ENCODE assay signal across 9 cellular contexts in the genomic region with DNA sequence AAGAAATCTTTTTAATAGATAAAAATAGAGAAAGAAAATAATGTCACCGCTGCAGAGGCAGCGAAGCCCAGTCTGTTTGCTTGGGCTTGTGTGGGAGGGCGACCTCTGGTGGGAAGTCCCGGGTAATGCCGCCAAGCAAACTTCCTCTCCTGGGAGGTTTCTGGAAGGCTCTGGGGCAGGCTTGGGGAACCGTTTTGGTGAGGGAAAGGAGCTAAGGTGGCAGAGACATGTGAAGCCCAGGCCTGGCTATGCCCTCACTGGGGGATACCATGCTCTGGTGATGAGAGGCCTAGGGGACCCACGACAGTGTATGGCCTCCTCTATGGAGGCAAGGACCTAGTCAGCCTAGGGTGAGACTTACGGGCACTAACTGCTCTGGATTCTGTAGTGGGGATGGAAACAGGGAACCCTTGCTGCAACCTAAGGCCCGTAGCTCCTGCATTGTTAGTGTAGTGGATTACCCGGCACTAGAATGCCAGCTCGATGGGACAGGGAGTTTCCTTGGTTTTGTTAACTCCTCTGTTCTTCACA.
DNase-seq lines count a peak whose midpoint lies in the region; ATAC-seq, FAIRE-seq and TF ChIP-seq lines count a peak whose summit lies in the region.
"Had no signal": no experiment of that assay in that cellular context is flagged by ENCODE, and none has a peak within 500 bp of the region (broad histone marks: within the 10 kb centered on the region; RNA-seq: fewer than 3 reads in every experiment).

No MANE protein-coding gene starts in this region.

- H4K20me1 ChIP-seq in endothelial cell of umbilical vein (replicated peaks; ENCODE audit: control insufficient read depth, extremely low read depth, insufficient read depth, low read length), result no peaks in the 10 kb centered on the region

- H3K4me1 Mint-ChIP-seq in mesothelial cell of epicardium, result peaks cover 34% of the 10 kb centered on the region

- peaks cover 19% of the 10 kb centered on the region for H3K9me3 Mint-ChIP-seq in mesothelial cell of epicardium

- dilution Hi-C loops in endothelial cell of umbilical vein (cut with MboI; ENCODE audit: extremely low pct_ligation_motif_present, low sequenced_read_pairs), result no loop called here

- peak; percentile 24 to 39 for DNase-seq in NCI-H2081 (lab: John Stamatoyannopoulos, UW)
- DNase-seq in NCI-H2081 treated with DMSO at 0.1 percent for 48 hours (lab: John Stamatoyannopoulos, UW), result no peak
- DNase-seq in HCEC 1CT, result peak; percentile 39
- peak; percentile 17 for DNase-seq in NCI-H1105 treated with DMSO at 0.1 percent for 48 hours (lab: John Stamatoyannopoulos, UW)
- DNase-seq in activated CD4-positive, alpha-beta T cell treated with anti-CD3 and anti-CD28 coated beads, Interleukin-2, amount 50 U/mL, for 4 hours, result peak; percentile 6 to 7
- DNase-seq in endothelial cell of umbilical vein (ENCODE audit: low read depth, low spot score), result peak; percentile 57
- peak; percentile 61 to 88 for DNase-seq in mesothelial cell of epicardium (ENCODE audit: low spot score in 2 of 2, unreplicated experiment in 2 of 2)
- DNase-seq in stimulated activated naive CD8-positive, alpha-beta T cell treated with anti-CD3 and anti-CD28 coated beads, Interleukin-15, Interleukin-2, amounts not matched to agents 100 U/mL and 50 U/mL, for 24 hours, result peak; percentile 53

- no peaks in the 10 kb centered on the region for H3K36me3 ChIP-seq in endothelial cell of umbilical vein (ENCODE audit: control insufficient read depth in 2 of 2, extremely low read depth in 1 of 2, insufficient read depth in 2 of 2, low read length in 2 of 2)

- POLR2A ChIA-PET in endothelial cell of umbilical vein (lab: Charles Lee), result no interaction called here

- peak; percentile 87 for FAIRE-seq in endothelial cell of umbilical vein (lab: Jason Lieb, UNC)
- FAIRE-seq: G401.6 had no signal

- no TSS peak for BruUV-seq in endothelial cell of umbilical vein (replicated peaks; lab: Mats Ljungman, UMichigan)

- CTCF ChIA-PET in endothelial cell of umbilical vein (lab: Charles Lee), result interaction anchor here (0.6 to 4.0 kb wide), 14 partner anchors 8 to 969 kb away, joined by 3 to 70 read pairs (median 6); partner anchors contain the start of gene ZNF503

- no peak overlapping the region for H3K4me3 ChIP-seq in endothelial cell of umbilical vein (replicated peaks in 1 of 3; ENCODE audit: insufficient read depth in 1 of 3, low read depth in 1 of 3, low read length in 3 of 3)

- H3K4me1 ChIP-seq in endothelial cell of umbilical vein (ENCODE audit: control insufficient read depth, extremely low read depth, insufficient read depth, low read length), result peaks cover 12% of the 10 kb centered on the region

- H3K9me1 ChIP-seq in endothelial cell of umbilical vein (replicated peaks; ENCODE audit: control insufficient read depth, extremely low read depth, insufficient read depth, low read length), result no peaks in the 10 kb centered on the region

- no peaks in the 10 kb centered on the region for H3K9me3 ChIP-seq in endothelial cell of umbilical vein (replicated peaks; ENCODE audit: control insufficient read depth, insufficient read depth, low read length)

- no peak overlapping the region for H2AFZ ChIP-seq in endothelial cell of umbilical vein (ENCODE audit: low read depth, low read length)

- peak; percentile 87 to 90 for TF ChIP-seq CTCF in endothelial cell of umbilical vein (IDR thresholded peaks at IDR 0.05; ENCODE audit: extremely low read depth in 1 of 2, insufficient read depth in 1 of 2, low read depth in 1 of 2, low read length in 2 of 2)
- TF ChIP-seq CTCF in mesothelial cell of epicardium (IDR thresholded peaks at IDR 0.05; ENCODE audit: unreplicated experiment), result peak; percentile 92

- no peak overlapping the region for H3K4me3 Mint-ChIP-seq in mesothelial cell of epicardium

- peaks cover 9% of the 10 kb centered on the region for H3K36me3 Mint-ChIP-seq in mesothelial cell of epicardium

- H3K9ac ChIP-seq in endothelial cell of umbilical vein (replicated peaks; ENCODE audit: extremely low read depth, insufficient read depth, low read length), result no peak overlapping the region

- ATAC-seq in stimulated activated naive CD8-positive, alpha-beta T cell treated with anti-CD3 and anti-CD28 coated beads, Interleukin-15, Interleukin-2, amounts not matched to agents 100 U/mL and 50 U/mL, for 24 hours, result peak; percentile 58

- intact Hi-C loops in endothelial cell of umbilical vein (cut with micrococcal nuclease), result loop anchor here (1.0 to 2.0 kb wide), 3 partner anchors 266 to 636 kb away; no protein-coding TSS in a partner anchor

- H3K79me2 ChIP-seq in endothelial cell of umbilical vein (ENCODE audit: control insufficient read depth, insufficient read depth, low read length), result no peaks in the 10 kb centered on the region

- H3K27ac Mint-ChIP-seq in mesothelial cell of epicardium, result no peak overlapping the region

- no peak overlapping the region for H3K4me2 ChIP-seq in endothelial cell of umbilical vein (ENCODE audit: insufficient read depth, low read length)

- H3K27ac ChIP-seq in endothelial cell of umbilical vein (ENCODE audit: insufficient read depth, low read depth, low read length), result no peak overlapping the region

- no peaks in the 10 kb centered on the region for H3K27me3 ChIP-seq in endothelial cell of umbilical vein (ENCODE audit: control insufficient read depth in 2 of 2, insufficient read depth in 2 of 2, low read length in 2 of 2)

- peaks cover 28% of the 10 kb centered on the region for H3K27me3 Mint-ChIP-seq in mesothelial cell of epicardium (ENCODE audit: low read depth)

- no peak for TF ChIP-seq POLR2A in endothelial cell of umbilical vein (IDR thresholded peaks at IDR 0.05; ENCODE audit: low read depth, low read length)

TF ChIP-seq in endothelial cell of umbilical vein, 7 proteins besides CTCF, POLR2A, EP300 and RAD21:
- no peak for TF ChIP-seq FOS (IDR thresholded peaks at IDR 0.05; ENCODE audit: borderline replicate concordance, insufficient read depth, low read length)
- TF ChIP-seq EZH2 (IDR thresholded peaks at IDR 0.05; ENCODE audit: borderline replicate concordance, low read depth, low read length, severe bottlenecking), result no peak
- no peak for TF ChIP-seq MYC (IDR thresholded peaks at IDR 0.05; ENCODE audit: low read depth, low read length)
